In the genomic region with DNA sequence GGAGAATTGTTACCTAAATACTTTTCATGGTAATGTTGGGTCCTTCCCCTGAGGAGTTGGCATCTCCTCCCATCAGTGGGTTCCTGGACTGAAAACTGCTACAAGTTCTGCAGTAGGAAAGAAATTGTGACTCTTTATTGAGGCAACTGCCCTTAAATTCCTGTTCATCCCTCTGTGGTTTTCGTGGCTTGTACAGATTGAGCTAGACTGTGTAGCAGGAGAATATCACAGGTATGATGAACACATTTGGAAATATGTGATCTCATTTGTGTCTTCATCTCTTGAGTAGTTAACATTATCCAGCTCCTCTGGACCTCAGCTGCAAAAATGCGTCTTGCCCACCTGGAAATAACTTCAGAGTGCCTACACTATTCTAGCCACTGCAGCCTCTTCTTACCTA, we compare ENCODE assay signal across 1 cellular context.
TF ChIP-seq lines count a peak whose summit lies in the region.

No MANE protein-coding gene starts in this region.

TF ChIP-seq in IMR-90, 13 proteins besides CTCF, POLR2A, EP300 and RAD21:
- TF ChIP-seq CEBPB (IDR thresholded peaks at IDR 0.05; ENCODE audit: low read depth, low read length) (0 out of 2 replicates have a peak, but pooled peaks have one; percentile 6), FOS (IDR thresholded peaks at IDR 0.05; ENCODE audit: low read depth, low read length) (no peak)
